Comparison of ENCODE assay signal across 8 cellular contexts in genomic region chr15:92886229-92886628, GRCh38. TPM values are rescaled to one million over a fixed set of nuclear protein-coding genes. Genes with fewer than 3 reads are reported as not detected.
A peak's percentile ranks its signal among the peaks of the same experiment; 100 is the strongest.
DNase-seq lines count a peak whose midpoint lies in the region; FAIRE-seq and TF ChIP-seq lines count a peak whose summit lies in the region.
"Had no signal": no experiment of that assay in that cellular context is flagged by ENCODE, and none has a peak within 500 bp of the region (broad histone marks: within the 10 kb centered on the region; RNA-seq: fewer than 3 reads in every experiment).

No MANE protein-coding gene starts in this region.

- H3K27me3 ChIP-seq in skeletal muscle satellite cell (ENCODE audit: control insufficient read depth, insufficient read depth, low read length), result no peaks in the 10 kb centered on the region

- DNase-seq in HFF-Myc (ENCODE audit: extremely low read depth, low read depth), result no peak
- DNase-seq in fibroblast of peridontal ligament (ENCODE audit: extremely low read depth), result peak; percentile 50
- DNase-seq in mesenteric fat pad (ENCODE audit: low spot score), result no peak
- no peak for DNase-seq in frontal cortex (ENCODE audit: low spot score in 2 of 2)
- no peak for DNase-seq in SKM-1 treated with dmso at 0.1 percent for 144 hours (lab: John Stamatoyannopoulos, UW; ENCODE audit: unreplicated experiment)
- DNase-seq: cortex of kidney had no signal

- H3K9me3 ChIP-seq in skeletal muscle satellite cell (replicated peaks; ENCODE audit: low read length), result no peaks in the 10 kb centered on the region

- peaks cover 54% of the 10 kb centered on the region for H3K36me3 ChIP-seq in skeletal muscle satellite cell (ENCODE audit: insufficient read depth, low read length)

- H3K4me1 ChIP-seq in skeletal muscle satellite cell (ENCODE audit: control insufficient read depth, insufficient read depth, low read length), result peaks cover 32% of the 10 kb centered on the region

- H3K27ac ChIP-seq in VCaP, result peak overlapping the region; percentile 100

- peak overlapping the region; percentile 84; the same call in 1 of the 2 replicates for H3K4me3 ChIP-seq in HFF-Myc (replicated peaks; ENCODE audit: low read depth, low read length)
- peak overlapping the region; percentile 83 for H3K4me3 ChIP-seq in skeletal muscle satellite cell (ENCODE audit: low read length)

- H3K4me2 ChIP-seq in skeletal muscle satellite cell (ENCODE audit: low read length), result peak overlapping the region; percentile 69

- TF ChIP-seq CTCF in HFF-Myc (IDR thresholded peaks at IDR 0.05; ENCODE audit: low read depth, low read length, missing control alignments), result no peak
- TF ChIP-seq CTCF in VCaP (conservative IDR thresholded peaks at IDR 0.05), result no peak

- FAIRE-seq in frontal cortex (lab: Jason Lieb, UNC), result no peak

- peak overlapping the region; percentile 96 for H3K9ac ChIP-seq in skeletal muscle satellite cell (ENCODE audit: low read depth, low read length)

RNA-seq across cellular contexts. Expression of gene CHD2, which starts 13.9 kb away (rescaled TPM):
- 46.5 and 60.8 TPM in 2 replicates for total RNA-seq in skeletal muscle satellite cell (2012; rRNA removed)
- total RNA-seq in mesenteric fat pad (90.9 TPM), frontal cortex (108 TPM)
